Comparison of ENCODE assay signal across 8 cellular contexts in the genomic region with DNA sequence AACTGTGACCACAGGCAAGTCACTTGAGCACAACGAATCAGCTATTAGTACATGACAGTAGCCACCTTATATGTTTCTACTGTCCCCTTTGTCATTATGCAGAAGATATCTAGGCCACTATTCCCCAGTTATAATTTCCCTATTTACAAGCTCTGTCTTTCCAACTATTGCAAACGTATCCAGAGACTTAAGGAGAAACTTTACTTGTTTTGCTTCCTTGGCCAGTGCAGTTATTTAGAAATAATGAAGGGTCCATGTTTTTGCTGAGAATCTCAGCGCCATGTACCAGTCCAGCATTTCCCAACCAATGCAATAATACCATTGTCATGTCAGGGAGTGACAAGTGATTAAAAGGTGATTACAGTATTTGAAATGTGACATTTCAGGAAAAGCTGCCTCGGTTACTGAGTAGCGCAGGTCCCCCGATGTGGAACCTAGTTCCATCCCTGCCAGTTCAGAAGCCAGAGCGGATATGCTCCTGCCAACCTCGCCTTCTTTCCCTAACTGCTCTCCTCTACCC. TPM values are rescaled to one million over a fixed set of nuclear protein-coding genes. Genes with fewer than 3 reads are reported as not detected.
DNase-seq lines count a peak whose midpoint lies in the region; ATAC-seq and TF ChIP-seq lines count a peak whose summit lies in the region.

No MANE protein-coding gene starts in this region.

- intact Hi-C loops in CD14-positive monocyte (cut with micrococcal nuclease): no loop called here

- H3K4me3 Mint-ChIP-seq in CD14-positive monocyte: peak overlapping the region; percentile 86 to 92
- peak overlapping the region; percentile 83 for H3K4me3 Mint-ChIP-seq in activated T-helper 17 cell treated with anti-CD3 and anti-CD28 coated beads, Interleukin-2, amount 50 U/mL, for 72 hours

- peaks cover 15% of the 10 kb centered on the region for H3K4me1 Mint-ChIP-seq in CD14-positive monocyte
- H3K4me1 Mint-ChIP-seq in activated T-helper 17 cell treated with anti-CD3 and anti-CD28 coated beads, Interleukin-2, amount 50 U/mL, for 72 hours: peaks cover 8% of the 10 kb centered on the region

- peaks cover 14 to 21% of the 10 kb centered on the region in 2 donors for H3K36me3 Mint-ChIP-seq in CD14-positive monocyte
- H3K36me3 Mint-ChIP-seq in activated T-helper 17 cell treated with anti-CD3 and anti-CD28 coated beads, Interleukin-2, amount 50 U/mL, for 72 hours (ENCODE audit: low read depth): peaks cover 11% of the 10 kb centered on the region

- peak overlapping the region; percentile 75 to 90 (median 85) for H3K9ac ChIP-seq in skeletal muscle tissue (ENCODE audit: low read depth in 1 of 3, low read length in 3 of 3)

- peaks cover 3 to 22% (median 14%) of the 10 kb centered on the region in 7 donors for H3K9me3 Mint-ChIP-seq in CD14-positive monocyte
- H3K9me3 Mint-ChIP-seq in activated T-helper 17 cell treated with anti-CD3 and anti-CD28 coated beads, Interleukin-2, amount 50 U/mL, for 72 hours: no peaks in the 10 kb centered on the region

- peaks cover 2 to 7% (median 4%) of the 10 kb centered on the region in 3 donors for H3K27me3 Mint-ChIP-seq in CD14-positive monocyte (ENCODE audit: low read depth in 3 of 3)
- H3K27me3 Mint-ChIP-seq in activated T-helper 17 cell treated with anti-CD3 and anti-CD28 coated beads, Interleukin-2, amount 50 U/mL, for 72 hours: no peaks in the 10 kb centered on the region

- peak overlapping the region in 3 of 7 donors; percentile 37 to 71 (median 61) for H3K27ac Mint-ChIP-seq in CD14-positive monocyte
- H3K27ac Mint-ChIP-seq in activated T-helper 17 cell treated with anti-CD3 and anti-CD28 coated beads, Interleukin-2, amount 50 U/mL, for 72 hours: peak overlapping the region; percentile 73

- H3K4me1 ChIP-seq in right atrium auricular region: peaks cover 0 to 20% of the 10 kb centered on the region in 2 donors
- H3K4me1 ChIP-seq in skeletal muscle tissue (ENCODE audit: control insufficient read depth in 3 of 3, insufficient read depth in 3 of 3, low read length in 3 of 3): peaks cover 5 to 11% (median 7%) of the 10 kb centered on the region in 3 donors

- H3K27ac ChIP-seq in right atrium auricular region (peak overlapping the region; percentile 92 to 97), skeletal muscle tissue (ENCODE audit: low read depth, low read length) (peak overlapping the region; percentile 86)

- no peak for TF ChIP-seq CTCF in CD14-positive monocyte (IDR thresholded peaks at IDR 0.05)
- no peak for TF ChIP-seq CTCF in HFF-Myc (IDR thresholded peaks at IDR 0.05; ENCODE audit: low read depth, low read length, missing control alignments)
- no peak for TF ChIP-seq CTCF in right atrium auricular region (IDR thresholded peaks at IDR 0.05)

- no peak for DNase-seq in CD14-positive monocyte (ENCODE audit: low spot score)
- no peak for DNase-seq in HFF-Myc (ENCODE audit: extremely low read depth, low read depth)
- no peak for DNase-seq in right atrium auricular region (ENCODE audit: low spot score)
- DNase-seq in foreskin melanocyte: no peak
- DNase-seq in amniotic stem cell (lab: John Stamatoyannopoulos, UW): no peak
- DNase-seq in stimulated activated CD8-positive, alpha-beta memory T cell treated with anti-CD3 and anti-CD28 coated beads, Interleukin-4, amount 100 ng/mL, for 48 hours: no peak

- H3K9me3 ChIP-seq in right atrium auricular region (no peaks in the 10 kb centered on the region), skeletal muscle tissue (ENCODE audit: control insufficient read depth in 3 of 3, low read length in 3 of 3) (no peaks in the 10 kb centered on the region)

- H3K4me3 ChIP-seq in HFF-Myc (replicated peaks; ENCODE audit: low read depth, low read length) (peak overlapping the region; percentile 77), right atrium auricular region (peak overlapping the region; percentile 55 to 66), skeletal muscle tissue (ENCODE audit: low read length in 3 of 3) (peak overlapping the region; percentile 77 to 87 (median 85))

- ATAC-seq in activated T-helper 17 cell treated with anti-CD3 and anti-CD28 coated beads, Interleukin-2, amount 50 U/mL, for 72 hours (replicated peaks): no peak

- no peaks in the 10 kb centered on the region for H3K36me3 ChIP-seq in right atrium auricular region
- no peaks in the 10 kb centered on the region for H3K36me3 ChIP-seq in skeletal muscle tissue (ENCODE audit: control insufficient read depth in 3 of 3, insufficient read depth in 3 of 3, low read length in 3 of 3)

- H3K27me3 ChIP-seq in right atrium auricular region (no peaks in the 10 kb centered on the region), skeletal muscle tissue (ENCODE audit: control insufficient read depth in 3 of 3, insufficient read depth in 3 of 3, low read length in 3 of 3) (no peaks in the 10 kb centered on the region)

RNA-seq across cellular contexts. Expression of gene ZNF624, which starts 0.7 kb away (rescaled TPM):
- polyA plus RNA-seq in CD14-positive monocyte: 1 to 10 TPM in 1 of 2 donors, under 1 TPM in 1; 0.45 to 3.2 TPM
- 1 to 10 TPM; 3.4 to 6.2 TPM for total RNA-seq in activated T-helper 17 cell treated with anti-CD3 and anti-CD28 coated beads, Interleukin-2, amount 50 U/mL, for 72 hours
- under 1 TPM; 0.55 to 0.78 TPM for total RNA-seq in right atrium auricular region
- total RNA-seq in skeletal muscle tissue: 5.2 TPM

RNA-seq across cellular contexts. Expression of gene CCDC144A, which starts 37.1 kb away (rescaled TPM):
- under 1 TPM in 1 of 2 donors, not detected in 1; 0.05 TPM for polyA plus RNA-seq in CD14-positive monocyte
- total RNA-seq in activated T-helper 17 cell treated with anti-CD3 and anti-CD28 coated beads, Interleukin-2, amount 50 U/mL, for 72 hours: 10 to 100 TPM in 1 of 2 donors, 1 to 10 TPM in 1; 8.2 to 13.4 TPM
- total RNA-seq in right atrium auricular region (1 to 10 TPM in 1 of 2 donors, under 1 TPM in 1; 0.82 to 1.9 TPM), skeletal muscle tissue (8.9 TPM)
